In genomic region chr17:46044989-46045388, GRCh38 we compare ENCODE assay signal across 16 cellular contexts. TPM values are rescaled to one million over a fixed set of nuclear protein-coding genes. Genes with fewer than 3 reads are reported as not detected.
A peak's percentile ranks its signal among the peaks of the same experiment; 100 is the strongest.
DNase-seq lines count a peak whose midpoint lies in the region; ATAC-seq and TF ChIP-seq lines count a peak whose summit lies in the region.
"Had no signal": no experiment of that assay in that cellular context is flagged by ENCODE, and none has a peak within 500 bp of the region (broad histone marks: within the 10 kb centered on the region; RNA-seq: fewer than 3 reads in every experiment).

No MANE protein-coding gene starts in this region.

- H3K9me3 Mint-ChIP-seq in CD4-positive, alpha-beta T cell, result no peaks in the 10 kb centered on the region
- H3K9me3 Mint-ChIP-seq in endothelial cell (ENCODE audit: unreplicated experiment), result no peaks in the 10 kb centered on the region
- H3K9me3 Mint-ChIP-seq: activated CD4-positive, alpha-beta T cell treated with anti-CD3 and anti-CD28 coated beads, Interleukin-2, amount 10 ng/mL, durations not matched to agents 7 days and 5 days; neural crest cell had no signal

- no peaks in the 10 kb centered on the region for H3K9me3 ChIP-seq in CD4-positive, alpha-beta T cell (ENCODE audit: control insufficient read depth, low read length)
- H3K9me3 ChIP-seq in psoas muscle, result no peaks in the 10 kb centered on the region
- H3K9me3 ChIP-seq: suprapubic skin had no signal

- no peak overlapping the region for H3K4me3 ChIP-seq in psoas muscle
- H3K4me3 ChIP-seq: coronary artery, suprapubic skin had no signal

- no peak for ATAC-seq in CD4-positive, alpha-beta T cell (ENCODE audit: poor library complexity)
- ATAC-seq in psoas muscle, result peak in 2 of 4 donors; percentile 14 to 18
- no peak for ATAC-seq in GM18519 (IDR thresholded peaks at IDR 0.05; ENCODE audit: low FRiP score, unreplicated experiment)
- ATAC-seq in HG02840 (IDR thresholded peaks at IDR 0.05; ENCODE audit: low FRiP score, unreplicated experiment), result no peak

- peaks cover 18% of the 10 kb centered on the region for H3K4me1 Mint-ChIP-seq in CD4-positive, alpha-beta T cell (ENCODE audit: low read depth)
- H3K4me1 Mint-ChIP-seq in endothelial cell (ENCODE audit: unreplicated experiment), result peaks cover 32% of the 10 kb centered on the region

- no peak overlapping the region for H3K27ac ChIP-seq in CD4-positive, alpha-beta T cell (ENCODE audit: low read depth, low read length)
- peak overlapping the region; percentile 75 for H3K27ac ChIP-seq in psoas muscle
- H3K27ac ChIP-seq: coronary artery, KMS-11 had no signal

- no peaks in the 10 kb centered on the region for H3K27me3 ChIP-seq in CD4-positive, alpha-beta T cell (ENCODE audit: control insufficient read depth, insufficient read depth, low read length)
- no peaks in the 10 kb centered on the region for H3K27me3 ChIP-seq in psoas muscle (ENCODE audit: insufficient read depth in 3 of 3, low read length in 2 of 3)
- H3K27me3 ChIP-seq: suprapubic skin had no signal

- no peak for DNase-seq in CD4-positive, alpha-beta T cell
- DNase-seq in SK-MEL-5 (ENCODE audit: low read depth, low spot score), result peak; percentile 87
- no peak for DNase-seq in endothelial cell (ENCODE audit: low spot score)
- no peak for DNase-seq in psoas muscle
- no peak for DNase-seq in hypothalamus (lab: John Stamatoyannopoulos, UW)
- DNase-seq in posterior vena cava (ENCODE audit: low spot score), result no peak

- peaks cover 5 to 70% of the 10 kb centered on the region in 2 donors for H3K36me3 ChIP-seq in psoas muscle (ENCODE audit: insufficient read depth in 1 of 2, low read depth in 1 of 2)

- H3K36me3 Mint-ChIP-seq in CD4-positive, alpha-beta T cell (ENCODE audit: low read depth), result peaks cover 90% of the 10 kb centered on the region
- H3K36me3 Mint-ChIP-seq in endothelial cell (ENCODE audit: low read depth, unreplicated experiment), result peaks cover 27% of the 10 kb centered on the region

- H3K4me1 ChIP-seq in psoas muscle, result peaks cover 45% of the 10 kb centered on the region

- intact Hi-C loops in CD4-positive, alpha-beta T cell (cut with DNase I, micrococcal nuclease), result loop anchor here (1.0 to 2.0 kb wide), 7 partner anchors 42 to 168 kb away; no protein-coding TSS in a partner anchor
- intact Hi-C loops in psoas muscle (cut with DNase I), result loop anchor here (1.0 to 5.0 kb wide), 5 partner anchors 43 to 168 kb away; partner anchors contain the start of gene KANSL1 (in 2 of the 2)
- intact Hi-C loops in posterior vena cava (cut with DNase I), result loop anchor here (5.0 kb wide), 2 partner anchors 147 to 167 kb away; partner anchors contain the start of gene KANSL1 (in 1 of the 2)

- H3K27me3 Mint-ChIP-seq in CD4-positive, alpha-beta T cell, result no peaks in the 10 kb centered on the region
- peaks cover 16% of the 10 kb centered on the region for H3K27me3 Mint-ChIP-seq in endothelial cell (ENCODE audit: unreplicated experiment)
- H3K27me3 Mint-ChIP-seq: activated CD4-positive, alpha-beta T cell treated with anti-CD3 and anti-CD28 coated beads, Interleukin-2, amount 10 ng/mL, durations not matched to agents 7 days and 5 days had no signal

- H3K4me3 Mint-ChIP-seq in CD4-positive, alpha-beta T cell, result no peak overlapping the region
- H3K4me3 Mint-ChIP-seq in endothelial cell (ENCODE audit: unreplicated experiment), result no peak overlapping the region
- H3K4me3 Mint-ChIP-seq: activated CD4-positive, alpha-beta T cell treated with anti-CD3 and anti-CD28 coated beads, Interleukin-2, amount 10 ng/mL, durations not matched to agents 7 days and 5 days; neural crest cell had no signal

- POLR2A ChIA-PET in CD4-positive, alpha-beta T cell (lab: Charles Lee), result interaction anchor here (1.0 to 2.0 kb wide), 7 partner anchors 24 to 168 kb away, joined by 3 to 16 read pairs (median 5); partner anchors contain the start of gene KANSL1

- CTCF ChIA-PET in CD4-positive, alpha-beta T cell (lab: Charles Lee), result interaction anchor here (0.6 to 2.7 kb wide), 23 partner anchors 7 to 223 kb away, joined by 3 to 31 read pairs (median 4); partner anchors contain the start of gene KANSL1

- in situ Hi-C loops in SK-MEL-5 (cut with HindIII; ENCODE audit: low pct_unique_long_range_greater_than_20kb, low sequenced_read_pairs), result no loop called here

- H3K27ac Mint-ChIP-seq in CD4-positive, alpha-beta T cell, result peak overlapping the region; percentile 54
- H3K27ac Mint-ChIP-seq in endothelial cell (ENCODE audit: unreplicated experiment), result peak overlapping the region; percentile 44
- H3K27ac Mint-ChIP-seq: activated CD4-positive, alpha-beta T cell treated with anti-CD3 and anti-CD28 coated beads, Interleukin-2, amount 10 ng/mL, durations not matched to agents 7 days and 5 days had no signal

- WGBS in psoas muscle, 3 donors, result 24 to 38% (median 31%) methylated on average over 2 of the region's 2 CpGs

- TF ChIP-seq CTCF in CD4-positive, alpha-beta T cell (IDR thresholded peaks at IDR 0.05), result no peak
- TF ChIP-seq CTCF in endothelial cell (IDR thresholded peaks at IDR 0.05; ENCODE audit: unreplicated experiment) (no peak), psoas muscle (IDR thresholded peaks at IDR 0.05) (no peak)

RNA-seq across cellular contexts. Expression of gene STH, which starts 45.9 kb away (rescaled TPM):
- total RNA-seq in CD4-positive, alpha-beta T cell, result not detected
- not detected in 2 replicates for total RNA-seq in SK-MEL-5 (2014; rRNA removed; shearing (Covaris generic))
- polyA plus RNA-seq in SK-MEL-5 (2015; cell fraction: cytosol; rRNA removed), result not detected in 2 replicates
- not detected in 2 replicates for polyA plus RNA-seq in SK-MEL-5 (2015; cell fraction: nucleus; rRNA removed)
- total RNA-seq in endothelial cell (ENCODE audit: unreplicated experiment) (not detected), psoas muscle (1 to 10 TPM in 1 of 4 donors, not detected in 3; 2.0 TPM), posterior vena cava (not detected)
- polyA plus RNA-seq in psoas muscle, result under 1 TPM in 2 of 3 donors, not detected in 1; 0.25 to 0.26 TPM
- total RNA-seq: activated CD4-positive, alpha-beta T cell treated with anti-CD3 and anti-CD28 coated beads, Interleukin-2, amount 10 ng/mL, durations not matched to agents 7 days and 5 days; endothelial cell of umbilical vein; fibroblast of villous mesenchyme; kidney epithelial cell; neural crest cell; suprapubic skin had no signal
- polyA plus RNA-seq: endothelial cell of umbilical vein had no signal
